1 cellular context compared by ENCODE assay signal in the genomic region with DNA sequence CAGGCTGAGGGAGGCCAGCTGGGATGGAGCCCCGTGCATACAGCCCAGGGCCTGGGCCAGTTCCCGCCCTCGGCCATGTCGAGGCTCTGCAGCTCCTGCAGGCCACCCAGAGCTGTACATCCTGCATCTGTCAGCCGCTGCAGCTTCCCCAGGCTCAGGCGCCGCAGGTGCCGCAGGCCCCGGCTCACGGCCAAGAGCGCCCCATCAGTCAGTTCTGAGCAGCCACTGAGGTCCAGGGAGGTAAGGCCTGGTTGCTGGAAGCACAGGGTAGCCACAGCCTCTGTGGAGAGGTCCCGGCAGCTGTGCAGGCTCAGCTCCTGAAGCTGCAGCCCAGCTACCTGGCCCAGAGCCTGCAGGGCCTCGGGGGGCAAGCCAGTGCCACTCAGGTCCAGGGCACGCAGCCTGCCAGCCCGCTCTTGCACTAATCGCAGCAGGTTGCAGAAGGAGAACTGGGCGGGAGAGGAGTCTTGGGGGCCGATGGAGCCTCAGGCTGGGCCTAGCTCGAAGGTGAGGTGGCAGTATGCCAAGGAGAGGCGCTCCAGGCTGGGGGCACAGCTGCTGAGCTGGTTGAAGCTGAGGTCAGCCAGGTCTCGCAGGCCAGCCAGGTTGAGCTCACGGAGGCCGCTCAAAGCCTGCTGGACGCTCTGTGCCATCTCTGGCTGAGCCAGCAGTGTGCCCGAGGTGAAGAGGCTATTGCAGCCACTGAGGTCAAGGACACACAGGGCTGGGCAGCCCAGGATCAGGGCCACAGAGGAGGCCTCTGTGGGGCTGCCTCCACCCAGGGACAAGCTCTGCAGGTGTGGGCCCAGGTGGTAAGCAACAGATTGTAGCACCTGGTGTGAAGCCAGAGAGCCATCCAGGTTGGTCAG.
TF ChIP-seq lines count a peak whose summit lies in the region.

No MANE protein-coding gene starts in this region.

TF ChIP-seq in HepG2, 621 proteins besides CTCF, POLR2A, EP300 and RAD21 (continued from another document and continues in another):
- TF ChIP-seq HIC2 (CRISPR knock-in tag; IDR thresholded peaks at IDR 0.05; ENCODE audit: low read depth) (peak; percentile 94), ZFP91 (CRISPR knock-in tag; IDR thresholded peaks at IDR 0.05; ENCODE audit: borderline replicate concordance) (peak; percentile 58; the same call in 1 of the 2 replicates), SRSF1 (optimal IDR thresholded peaks at IDR 0.05; ENCODE audit: low read depth, low read length) (peak; percentile 42), ETV5 (CRISPR knock-in tag; IDR thresholded peaks at IDR 0.05; ENCODE audit: borderline replicate concordance) (peak; percentile 10; the same call in 1 of the 2 replicates), ZBTB38 (CRISPR knock-in tag; IDR thresholded peaks at IDR 0.05) (peak; percentile 36), ZNF382 (CRISPR knock-in tag; IDR thresholded peaks at IDR 0.05; ENCODE audit: borderline replicate concordance) (no peak), THAP8 (CRISPR knock-in tag; IDR thresholded peaks at IDR 0.05; ENCODE audit: borderline replicate concordance) (no peak), NCOA1 (CRISPR knock-in tag; IDR thresholded peaks at IDR 0.05) (peak; percentile 64; the same call in 1 of the 2 replicates), ZNF34 (CRISPR knock-in tag; IDR thresholded peaks at IDR 0.05; ENCODE audit: borderline replicate concordance) (no peak), ZNF879 (CRISPR knock-in tag; IDR thresholded peaks at IDR 0.05) (no peak), PITX1 (CRISPR knock-in tag; IDR thresholded peaks at IDR 0.05) (0 out of 2 replicates have a peak, but pooled peaks have one; percentile 31), ZNF484 (CRISPR knock-in tag; IDR thresholded peaks at IDR 0.05; ENCODE audit: borderline replicate concordance, low read depth) (no peak), KLF6 (CRISPR knock-in tag; IDR thresholded peaks at IDR 0.05) (no peak), MTF2 (CRISPR knock-in tag; IDR thresholded peaks at IDR 0.05; ENCODE audit: borderline replicate concordance) (0 out of 2 replicates have a peak, but pooled peaks have one; percentile 28), NR2C2 (CRISPR knock-in tag; IDR thresholded peaks at IDR 0.05; ENCODE audit: borderline replicate concordance) (no peak), ZNF782 (CRISPR knock-in tag; IDR thresholded peaks at IDR 0.05; ENCODE audit: borderline replicate concordance) (no peak), MTA1 (CRISPR knock-in tag; IDR thresholded peaks at IDR 0.05; ENCODE audit: borderline replicate concordance) (no peak), FOXO4 (CRISPR knock-in tag; conservative IDR thresholded peaks at IDR 0.05) (0 out of 2 replicates have a peak, but pooled peaks have one; percentile 94), STAG1 (CRISPR knock-in tag; IDR thresholded peaks at IDR 0.05) (peak; percentile 57), AGO1 (IDR thresholded peaks at IDR 0.05; ENCODE audit: low read depth, low read length, poor library complexity, severe bottlenecking) (peak; percentile 58), ZBTB33 (CRISPR knock-in tag; IDR thresholded peaks at IDR 0.05) (peak; percentile 14; the same call in 1 of the 2 replicates), REL (CRISPR knock-in tag; conservative IDR thresholded peaks at IDR 0.05) (no peak), KMT2A (CRISPR knock-in tag; IDR thresholded peaks at IDR 0.05) (no peak), RFXAP (CRISPR knock-in tag; IDR thresholded peaks at IDR 0.05; ENCODE audit: borderline replicate concordance) (peak; percentile 42; the same call in 1 of the 2 replicates), CENPX (CRISPR knock-in tag; IDR thresholded peaks at IDR 0.05) (no peak), RFX5 (IDR thresholded peaks at IDR 0.05; ENCODE audit: low read depth, low read length) (no peak), SALL1 (CRISPR knock-in tag; IDR thresholded peaks at IDR 0.05) (no peak), ETV6 (CRISPR knock-in tag; conservative IDR thresholded peaks at IDR 0.05) (no peak), MAX (IDR thresholded peaks at IDR 0.05) (peak; percentile 29; the same call in 1 of the 2 replicates)
- TF ChIP-seq, protein P1, sequence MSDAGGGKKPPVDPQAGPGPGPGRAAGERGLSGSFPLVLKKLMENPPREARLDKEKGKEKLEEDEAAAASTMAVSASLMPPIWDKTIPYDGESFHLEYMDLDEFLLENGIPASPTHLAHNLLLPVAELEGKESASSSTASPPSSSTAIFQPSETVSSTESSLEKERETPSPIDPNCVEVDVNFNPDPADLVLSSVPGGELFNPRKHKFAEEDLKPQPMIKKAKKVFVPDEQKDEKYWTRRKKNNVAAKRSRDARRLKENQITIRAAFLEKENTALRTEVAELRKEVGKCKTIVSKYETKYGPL (CRISPR knock-in tag; IDR thresholded peaks at IDR 0.05): no peak
- TF ChIP-seq, protein P2, sequence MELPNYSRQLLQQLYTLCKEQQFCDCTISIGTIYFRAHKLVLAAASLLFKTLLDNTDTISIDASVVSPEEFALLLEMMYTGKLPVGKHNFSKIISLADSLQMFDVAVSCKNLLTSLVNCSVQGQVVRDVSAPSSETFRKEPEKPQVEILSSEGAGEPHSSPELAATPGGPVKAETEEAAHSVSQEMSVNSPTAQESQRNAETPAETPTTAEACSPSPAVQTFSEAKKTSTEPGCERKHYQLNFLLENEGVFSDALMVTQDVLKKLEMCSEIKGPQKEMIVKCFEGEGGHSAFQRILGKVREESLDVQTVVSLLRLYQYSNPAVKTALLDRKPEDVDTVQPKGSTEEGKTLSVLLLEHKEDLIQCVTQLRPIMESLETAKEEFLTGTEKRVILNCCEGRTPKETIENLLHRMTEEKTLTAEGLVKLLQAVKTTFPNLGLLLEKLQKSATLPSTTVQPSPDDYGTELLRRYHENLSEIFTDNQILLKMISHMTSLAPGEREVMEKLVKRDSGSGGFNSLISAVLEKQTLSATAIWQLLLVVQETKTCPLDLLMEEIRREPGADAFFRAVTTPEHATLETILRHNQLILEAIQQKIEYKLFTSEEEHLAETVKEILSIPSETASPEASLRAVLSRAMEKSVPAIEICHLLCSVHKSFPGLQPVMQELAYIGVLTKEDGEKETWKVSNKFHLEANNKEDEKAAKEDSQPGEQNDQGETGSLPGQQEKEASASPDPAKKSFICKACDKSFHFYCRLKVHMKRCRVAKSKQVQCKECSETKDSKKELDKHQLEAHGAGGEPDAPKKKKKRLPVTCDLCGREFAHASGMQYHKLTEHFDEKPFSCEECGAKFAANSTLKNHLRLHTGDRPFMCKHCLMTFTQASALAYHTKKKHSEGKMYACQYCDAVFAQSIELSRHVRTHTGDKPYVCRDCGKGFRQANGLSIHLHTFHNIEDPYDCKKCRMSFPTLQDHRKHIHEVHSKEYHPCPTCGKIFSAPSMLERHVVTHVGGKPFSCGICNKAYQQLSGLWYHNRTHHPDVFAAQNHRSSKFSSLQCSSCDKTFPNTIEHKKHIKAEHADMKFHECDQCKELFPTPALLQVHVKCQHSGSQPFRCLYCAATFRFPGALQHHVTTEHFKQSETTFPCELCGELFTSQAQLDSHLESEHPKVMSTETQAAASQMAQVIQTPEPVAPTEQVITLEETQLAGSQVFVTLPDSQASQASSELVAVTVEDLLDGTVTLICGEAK (IDR thresholded peaks at IDR 0.05): no peak
- TF ChIP-seq, protein P2 (CRISPR knock-in tag; IDR thresholded peaks at IDR 0.05): peak; percentile 57; the same call in 1 of the 2 replicates
- TF ChIP-seq, protein P3, sequence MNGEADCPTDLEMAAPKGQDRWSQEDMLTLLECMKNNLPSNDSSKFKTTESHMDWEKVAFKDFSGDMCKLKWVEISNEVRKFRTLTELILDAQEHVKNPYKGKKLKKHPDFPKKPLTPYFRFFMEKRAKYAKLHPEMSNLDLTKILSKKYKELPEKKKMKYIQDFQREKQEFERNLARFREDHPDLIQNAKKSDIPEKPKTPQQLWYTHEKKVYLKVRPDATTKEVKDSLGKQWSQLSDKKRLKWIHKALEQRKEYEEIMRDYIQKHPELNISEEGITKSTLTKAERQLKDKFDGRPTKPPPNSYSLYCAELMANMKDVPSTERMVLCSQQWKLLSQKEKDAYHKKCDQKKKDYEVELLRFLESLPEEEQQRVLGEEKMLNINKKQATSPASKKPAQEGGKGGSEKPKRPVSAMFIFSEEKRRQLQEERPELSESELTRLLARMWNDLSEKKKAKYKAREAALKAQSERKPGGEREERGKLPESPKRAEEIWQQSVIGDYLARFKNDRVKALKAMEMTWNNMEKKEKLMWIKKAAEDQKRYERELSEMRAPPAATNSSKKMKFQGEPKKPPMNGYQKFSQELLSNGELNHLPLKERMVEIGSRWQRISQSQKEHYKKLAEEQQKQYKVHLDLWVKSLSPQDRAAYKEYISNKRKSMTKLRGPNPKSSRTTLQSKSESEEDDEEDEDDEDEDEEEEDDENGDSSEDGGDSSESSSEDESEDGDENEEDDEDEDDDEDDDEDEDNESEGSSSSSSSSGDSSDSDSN (CRISPR knock-in tag; IDR thresholded peaks at IDR 0.05): peak; percentile 86
